15 cellular contexts compared by ENCODE assay signal in genomic region chr2:137535897-137536296, GRCh38.
"Had no signal": no experiment of that assay in that cellular context is flagged by ENCODE, and none has a peak within 500 bp of the region (broad histone marks: within the 10 kb centered on the region; RNA-seq: fewer than 3 reads in every experiment).

No MANE protein-coding gene starts in this region.

- DNase-seq: activated CD4-positive, alpha-beta T cell treated with anti-CD3 and anti-CD28 coated beads, Interleukin-2, amount 50 U/mL, for 1 hour; activated naive CD4-positive, alpha-beta T cell treated with anti-CD3 and anti-CD28 coated beads for 36 hours; activated T-cell treated with anti-CD3 and anti-CD28 coated beads for 4 hours; endodermal cell; erythroblast; right cardiac atrium; small intestine; stimulated activated CD4-positive, alpha-beta T cell treated with anti-CD3 and anti-CD28 coated beads, Interleukin-4, amount 100 ng/mL, for 4 hours; stimulated activated CD8-positive, alpha-beta memory T cell treated with anti-CD3 and anti-CD28 coated beads, Interleukin-4, amount 100 ng/mL, for 48 hours; T-helper 9 cell had no signal

- H3K27me3 ChIP-seq: cardiac muscle cell, suprapubic skin had no signal

- H3K4me1 ChIP-seq: prostate gland, suprapubic skin had no signal

- H3K4me3 ChIP-seq: cardiac muscle cell, lung, prostate gland, suprapubic skin had no signal

- H3K27ac ChIP-seq: cardiac muscle cell, prostate gland, suprapubic skin had no signal

- H3K36me3 ChIP-seq: cardiac muscle cell, prostate gland, suprapubic skin had no signal

- ATAC-seq: activated CD4-positive, CD25-positive, alpha-beta regulatory T cell treated with anti-CD3 and anti-CD28 coated beads, Interleukin-2, amount 50 U/mL, for 24 hours; right cardiac atrium had no signal

- H3K9me3 ChIP-seq: prostate gland, suprapubic skin had no signal
